14 cellular contexts compared by ENCODE assay signal in the genomic region with DNA sequence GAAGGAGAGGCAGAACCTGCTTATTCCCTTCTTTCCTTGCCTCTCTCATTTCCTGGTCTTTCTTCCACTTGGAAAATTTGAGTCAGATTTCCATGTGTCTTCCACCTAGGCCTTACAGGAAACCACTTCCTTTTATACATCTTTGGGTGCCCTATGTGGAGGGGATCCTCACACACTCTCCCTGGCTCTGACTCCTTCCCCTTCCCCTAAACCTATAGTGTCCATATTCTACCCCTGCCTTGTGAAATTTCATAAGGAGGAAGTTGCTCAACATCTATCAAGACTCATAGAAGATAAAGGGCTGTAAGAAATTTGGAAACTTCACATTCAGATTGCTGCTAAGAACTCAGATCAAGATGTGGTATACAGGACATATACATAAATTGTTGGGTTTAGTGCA.
"Had no signal": no experiment of that assay in that cellular context is flagged by ENCODE, and none has a peak within 500 bp of the region (broad histone marks: within the 10 kb centered on the region; RNA-seq: fewer than 3 reads in every experiment).

No MANE protein-coding gene starts in this region.

- H3K9me3 ChIP-seq: mucosa of descending colon, neutrophil had no signal

- H3K9ac ChIP-seq: parathyroid adenoma had no signal

- H3K4me3 Mint-ChIP-seq: activated CD4-positive, alpha-beta memory T cell treated with anti-CD3 and anti-CD28 coated beads for 36 hours; activated CD8-positive, alpha-beta memory T cell treated with anti-CD3 and anti-CD28 coated beads, Interleukin-2, amount 10 ng/mL, durations not matched to agents 7 days and 5 days; activated naive CD4-positive, alpha-beta T cell treated with anti-CD3 and anti-CD28 coated beads, Interleukin-2, amount 10 ng/mL, durations not matched to agents 7 days and 5 days; naive thymus-derived CD8-positive, alpha-beta T cell had no signal

- H3K79me2 ChIP-seq: parathyroid adenoma had no signal

- ATAC-seq: activated CD8-positive, alpha-beta memory T cell treated with anti-CD3 and anti-CD28 coated beads, Interleukin-2, amount 10 ng/mL, durations not matched to agents 7 days and 5 days; left lung; mucosa of descending colon; naive thymus-derived CD8-positive, alpha-beta T cell had no signal

- H3K36me3 Mint-ChIP-seq: activated naive CD4-positive, alpha-beta T cell treated with anti-CD3 and anti-CD28 coated beads, Interleukin-2, amount 10 ng/mL, durations not matched to agents 7 days and 5 days had no signal

- DNase-seq: activated CD4-positive, alpha-beta memory T cell treated with anti-CD3 and anti-CD28 coated beads for 36 hours; activated CD4-positive, CD25-positive, alpha-beta regulatory T cell treated with anti-CD3 and anti-CD28 coated beads, Interleukin-2, amount 50 U/mL, for 72 hours; activated CD8-positive, alpha-beta memory T cell treated with anti-CD3 and anti-CD28 coated beads, Interleukin-2, amount 10 ng/mL, durations not matched to agents 7 days and 5 days; activated naive CD4-positive, alpha-beta T cell treated with anti-CD3 and anti-CD28 coated beads, Interleukin-2, amount 10 ng/mL, durations not matched to agents 7 days and 5 days; activated T-cell treated with anti-CD3 and anti-CD28 coated beads, Interleukin-2, amount 50 U/mL, for 1 hour; hippocampal formation; kidney; left lung; mucosa of descending colon; naive thymus-derived CD8-positive, alpha-beta T cell; stimulated activated CD4-positive, alpha-beta T cell treated with anti-CD3 and anti-CD28 coated beads, Interleukin-1b, Interleukin-23, amount 100 ng/mL, for 48 hours; T1000 had no signal

- H3K27ac Mint-ChIP-seq: activated CD4-positive, alpha-beta memory T cell treated with anti-CD3 and anti-CD28 coated beads for 36 hours; activated CD8-positive, alpha-beta memory T cell treated with anti-CD3 and anti-CD28 coated beads, Interleukin-2, amount 10 ng/mL, durations not matched to agents 7 days and 5 days; activated naive CD4-positive, alpha-beta T cell treated with anti-CD3 and anti-CD28 coated beads, Interleukin-2, amount 10 ng/mL, durations not matched to agents 7 days and 5 days; naive thymus-derived CD8-positive, alpha-beta T cell had no signal

- H3K4me1 ChIP-seq: left lung had no signal

- H3K27me3 ChIP-seq: left lung, neutrophil had no signal

- H3K27ac ChIP-seq: left lung, neutrophil, parathyroid adenoma had no signal

- H3K4me3 ChIP-seq: left lung, mucosa of descending colon had no signal

- H2AFZ ChIP-seq: parathyroid adenoma had no signal

- H3K4me1 Mint-ChIP-seq: activated CD8-positive, alpha-beta memory T cell treated with anti-CD3 and anti-CD28 coated beads, Interleukin-2, amount 10 ng/mL, durations not matched to agents 7 days and 5 days; activated naive CD4-positive, alpha-beta T cell treated with anti-CD3 and anti-CD28 coated beads, Interleukin-2, amount 10 ng/mL, durations not matched to agents 7 days and 5 days had no signal

- H3K36me3 ChIP-seq: left lung, neutrophil had no signal
